In genomic region chr14:69052181-69052601, GRCh38 we compare ENCODE assay signal across 15 cellular contexts.
A peak's percentile ranks its signal among the peaks of the same experiment; 100 is the strongest.
DNase-seq lines count a peak whose midpoint lies in the region; ATAC-seq, FAIRE-seq and TF ChIP-seq lines count a peak whose summit lies in the region.
"Had no signal": no experiment of that assay in that cellular context is flagged by ENCODE, and none has a peak within 500 bp of the region (broad histone marks: within the 10 kb centered on the region; RNA-seq: fewer than 3 reads in every experiment).

No MANE protein-coding gene starts in this region.

- H3K4me2 ChIP-seq in K562 (ENCODE audit: insufficient read depth, low read length) = no peak overlapping the region

- in situ Hi-C loops in K562 (cut with MboI) = no loop called here

- H3K36me3 ChIP-seq in breast epithelium (no peaks in the 10 kb centered on the region), K562 (ENCODE audit: control insufficient read depth, insufficient read depth, low read length) (peaks cover 32% of the 10 kb centered on the region; the same call in 2 of the 3 replicates), right lobe of liver (peaks cover 0 to 24% (median 12%) of the 10 kb centered on the region in 4 donors), tibial artery (peaks cover 19 to 23% (median 20%) of the 10 kb centered on the region in 3 donors)
- H3K36me3 ChIP-seq in effector memory CD4-positive, alpha-beta T cell (ENCODE audit: control insufficient read depth, insufficient read depth, low read length) = peaks cover 32% of the 10 kb centered on the region

- no peak overlapping the region for H3K4me3 Mint-ChIP-seq in MCF 10A (ENCODE audit: unreplicated experiment)
- H3K4me3 Mint-ChIP-seq: activated naive CD8-positive, alpha-beta T cell treated with anti-CD3 and anti-CD28 coated beads, Interleukin-2, amount 10 ng/mL, durations not matched to agents 7 days and 5 days had no signal

- H3K27ac ChIP-seq in breast epithelium (peak overlapping the region; percentile 53 to 60), K562 (ENCODE audit: extremely low read depth, low read depth, low read length) (no peak overlapping the region), right lobe of liver (peak overlapping the region in 2 of 3 donors; percentile 73 to 87), tibial artery (peak overlapping the region; percentile 87 to 91)
- H3K27ac ChIP-seq in effector memory CD4-positive, alpha-beta T cell (ENCODE audit: insufficient read depth, low read length, poor library complexity, severe bottlenecking) = no peak overlapping the region

- no peak for TF ChIP-seq CTCF in breast epithelium (IDR thresholded peaks at IDR 0.05)
- TF ChIP-seq CTCF in MCF 10A (IDR thresholded peaks at IDR 0.05; ENCODE audit: unreplicated experiment) = no peak
- no peak for TF ChIP-seq CTCF in K562 (IDR thresholded peaks at IDR 0.05 in 2 of 3, conservative IDR thresholded peaks at IDR 0.05 in 1 of 3; ENCODE audit: insufficient read depth in 2 of 3, low read depth in 1 of 3, low read length in 3 of 3)
- TF ChIP-seq CTCF in right lobe of liver (IDR thresholded peaks at IDR 0.05) = no peak
- no peak for TF ChIP-seq CTCF in tibial artery (IDR thresholded peaks at IDR 0.05)

- no peaks in the 10 kb centered on the region for H3K27me3 Mint-ChIP-seq in MCF 10A (ENCODE audit: insufficient read depth, unreplicated experiment)
- H3K27me3 Mint-ChIP-seq: activated naive CD8-positive, alpha-beta T cell treated with anti-CD3 and anti-CD28 coated beads, Interleukin-2, amount 10 ng/mL, durations not matched to agents 7 days and 5 days had no signal

- peaks cover 10 to 13% of the 10 kb centered on the region in 2 donors for H3K4me1 ChIP-seq in breast epithelium
- no peaks in the 10 kb centered on the region; a peak in 1 of 5 replicates for H3K4me1 ChIP-seq in K562 (replicated peaks in 1 of 2; ENCODE audit: control insufficient read depth in 2 of 2, insufficient read depth in 2 of 2, low read length in 2 of 2)
- peaks cover 0 to 48% (median 15%) of the 10 kb centered on the region in 4 donors for H3K4me1 ChIP-seq in right lobe of liver
- peaks cover 0 to 75% (median 56%) of the 10 kb centered on the region in 4 donors for H3K4me1 ChIP-seq in tibial artery
- no peaks in the 10 kb centered on the region for H3K4me1 ChIP-seq in effector memory CD4-positive, alpha-beta T cell (ENCODE audit: control insufficient read depth, insufficient read depth, low read length, poor library complexity, severe bottlenecking)

- ATAC-seq in K562 = no peak
- peak; percentile 27 to 61 (median 32) for ATAC-seq in right lobe of liver

- TF ChIP-seq EP300 in K562 (IDR thresholded peaks at IDR 0.05; ENCODE audit: low read length) = no peak

- FAIRE-seq in K562 (lab: Jason Lieb, UNC) = no peak
- no peak for FAIRE-seq in GM19239 (lab: Jason Lieb, UNC)
- FAIRE-seq: islet of Langerhans, TTC549 had no signal

- H3K27me3 ChIP-seq in breast epithelium (no peaks in the 10 kb centered on the region), K562 (ENCODE audit: control insufficient read depth in 2 of 2, insufficient read depth in 2 of 2, low read length in 2 of 2) (no peaks in the 10 kb centered on the region), right lobe of liver (no peaks in the 10 kb centered on the region), tibial artery (no peaks in the 10 kb centered on the region)
- no peaks in the 10 kb centered on the region for H3K27me3 ChIP-seq in effector memory CD4-positive, alpha-beta T cell (replicated peaks; ENCODE audit: control insufficient read depth, insufficient read depth, low read length, poor library complexity, severe bottlenecking)

- H3K9me3 ChIP-seq in breast epithelium (no peaks in the 10 kb centered on the region), K562 (replicated peaks; ENCODE audit: control insufficient read depth, insufficient read depth, low read depth, low read length) (no peaks in the 10 kb centered on the region), right lobe of liver (no peaks in the 10 kb centered on the region), tibial artery (no peaks in the 10 kb centered on the region)
- H3K9me3 ChIP-seq in effector memory CD4-positive, alpha-beta T cell (ENCODE audit: control insufficient read depth, low read length) = no peaks in the 10 kb centered on the region

- peaks cover 42% of the 10 kb centered on the region for H3K36me3 Mint-ChIP-seq in MCF 10A (ENCODE audit: insufficient read depth, unreplicated experiment)

- no peak for DNase-seq in breast epithelium (ENCODE audit: low spot score in 2 of 2)
- no peak for DNase-seq in MCF 10A (ENCODE audit: unreplicated experiment)
- no peak for DNase-seq in K562 (ENCODE audit: extremely low read depth in 1 of 4, low spot score in 3 of 4)
- peak in 1 of 3 donors; percentile 49 for DNase-seq in right lobe of liver
- DNase-seq in tibial artery = no peak
- no peak for DNase-seq in NCI-H524 (lab: John Stamatoyannopoulos, UW)
- DNase-seq in effector memory CD4-positive, alpha-beta T cell = no peak
- DNase-seq in GM19239 (ENCODE audit: insufficient read length, low spot score) = no peak
- DNase-seq: activated naive CD8-positive, alpha-beta T cell treated with anti-CD3 and anti-CD28 coated beads, Interleukin-2, amount 10 ng/mL, durations not matched to agents 7 days and 5 days; foreskin fibroblast; NCI-H2029 treated with DMSO at 0.1 percent for 48 hours; NCI-H774; SHP77 treated with DMSO at 0.1 percent for 48 hours had no signal

- peaks cover 25% of the 10 kb centered on the region for H3K4me1 Mint-ChIP-seq in MCF 10A (ENCODE audit: insufficient read depth, unreplicated experiment)

- no peaks in the 10 kb centered on the region for H3K79me2 ChIP-seq in K562 (ENCODE audit: control insufficient read depth, insufficient read depth, low read length)

- H2AFZ ChIP-seq in K562 (ENCODE audit: low read depth, low read length) = no peak overlapping the region

- no peaks in the 10 kb centered on the region for H4K20me1 ChIP-seq in K562 (replicated peaks; ENCODE audit: control insufficient read depth, insufficient read depth, low read length)

- POLR2A ChIA-PET in MCF 10A (lab: Yijun Ruan, JAX) = no interaction called here
- POLR2A ChIA-PET in K562 (lab: Yijun Ruan, JAX) = interaction anchor here (1.1 kb wide), 1 partner anchor 15 kb away, joined by 3 read pairs; no protein-coding TSS in a partner anchor

- 64% methylated on average over 4 of the region's 4 CpGs for WGBS in K562 (ENCODE audit: insufficient coverage, low coverage, missing lambda C conversion rate)
- 43% methylated on average over 4 of the region's 4 CpGs for WGBS in right lobe of liver (ENCODE audit: insufficient coverage, low coverage, low lambda C conversion rate, missing lambda C conversion rate)

- no peak overlapping the region for H3K9ac ChIP-seq in K562 (ENCODE audit: insufficient read depth in 1 of 2, low read depth in 2 of 2, low read length in 2 of 2)

- no peak for TF ChIP-seq RAD21 in K562 (CRISPR knock-in tag; conservative IDR thresholded peaks at IDR 0.05 in 1 of 2, IDR thresholded peaks at IDR 0.05 in 1 of 2)

- intact Hi-C loops in breast epithelium (cut with DNase I; ENCODE audit: low total_unique reads) (no loop called here), MCF 10A (cut with micrococcal nuclease) (no loop called here), K562 (cut with micrococcal nuclease) (no loop called here), right lobe of liver (cut with DNase I) (no loop called here), tibial artery (cut with DNase I; ENCODE audit: low total_unique reads) (no loop called here)

- H3K27ac Mint-ChIP-seq in MCF 10A (ENCODE audit: low read depth, unreplicated experiment) = no peak overlapping the region
- H3K27ac Mint-ChIP-seq: activated naive CD8-positive, alpha-beta T cell treated with anti-CD3 and anti-CD28 coated beads, Interleukin-2, amount 10 ng/mL, durations not matched to agents 7 days and 5 days had no signal

- no TSS peak for BruUV-seq in MCF 10A (replicated peaks; lab: Mats Ljungman, UMichigan)
- BruUV-seq in K562 (replicated peaks; lab: Mats Ljungman, UMichigan) = TSS peak; percentile 46

- H3K9me3 Mint-ChIP-seq in MCF 10A (ENCODE audit: unreplicated experiment) = no peaks in the 10 kb centered on the region
- H3K9me3 Mint-ChIP-seq: activated naive CD8-positive, alpha-beta T cell treated with anti-CD3 and anti-CD28 coated beads, Interleukin-2, amount 10 ng/mL, durations not matched to agents 7 days and 5 days had no signal

- H3K4me3 ChIP-seq in breast epithelium = no peak overlapping the region
- H3K4me3 ChIP-seq in K562 = no peak overlapping the region
- H3K4me3 ChIP-seq in right lobe of liver = no peak overlapping the region
- H3K4me3 ChIP-seq in tibial artery = no peak overlapping the region
- H3K4me3 ChIP-seq in effector memory CD4-positive, alpha-beta T cell (ENCODE audit: insufficient read depth, low read depth, low read length, poor library complexity, severe bottlenecking) = no peak overlapping the region

- no peak for TF ChIP-seq POLR2A in breast epithelium (IDR thresholded peaks at IDR 0.05)
- no peak for TF ChIP-seq POLR2A in K562 (conservative IDR thresholded peaks at IDR 0.05)
- TF ChIP-seq POLR2A in right lobe of liver (IDR thresholded peaks at IDR 0.05) = no peak

- no peaks in the 10 kb centered on the region for H3K9me1 ChIP-seq in K562 (ENCODE audit: control insufficient read depth, insufficient read depth, low read length)

- CTCF ChIA-PET in MCF 10A (lab: Yijun Ruan, JAX) (interaction anchor here (0.5 to 1.0 kb wide), 2 partner anchors 141 to 189 kb away, joined by 3 to 4 read pairs; no protein-coding TSS in a partner anchor), K562 (lab: Yijun Ruan, JAX; ENCODE audit: low intra/inter-chr PET ratio) (no interaction called here)

TF ChIP-seq in K562, 482 proteins besides CTCF, POLR2A, EP300 and RAD21 (continues in another document):
- no peak for TF ChIP-seq KDM4B (IDR thresholded peaks at IDR 0.05; ENCODE audit: borderline replicate concordance in 2 of 2, low read depth in 1 of 2)
- TF ChIP-seq HNRNPK (IDR thresholded peaks at IDR 0.05; ENCODE audit: low read depth, low read length, poor library complexity, severe bottlenecking) = no peak
- no peak for TF ChIP-seq ARID3A (IDR thresholded peaks at IDR 0.05; ENCODE audit: borderline replicate concordance, low read depth, low read length)
- TF ChIP-seq POU5F1 (IDR thresholded peaks at IDR 0.05; ENCODE audit: borderline replicate concordance, low read depth, low read length, partially characterized antibody) = no peak
- no peak for TF ChIP-seq NCOR1 (IDR thresholded peaks at IDR 0.05)

Comparison
In these comparisons a context has a peak if more than half of its experiments do, and no peak if none do; other contexts are left out.
1. H3K27ac ChIP-seq: peak in breast epithelium (2 of 2), right lobe of liver (2 of 3) and tibial artery (2 of 2); none in K562 (single experiment) and effector memory CD4-positive, alpha-beta T cell (single experiment).